Comparison of ENCODE assay signal across 22 cellular contexts in the genomic region with DNA sequence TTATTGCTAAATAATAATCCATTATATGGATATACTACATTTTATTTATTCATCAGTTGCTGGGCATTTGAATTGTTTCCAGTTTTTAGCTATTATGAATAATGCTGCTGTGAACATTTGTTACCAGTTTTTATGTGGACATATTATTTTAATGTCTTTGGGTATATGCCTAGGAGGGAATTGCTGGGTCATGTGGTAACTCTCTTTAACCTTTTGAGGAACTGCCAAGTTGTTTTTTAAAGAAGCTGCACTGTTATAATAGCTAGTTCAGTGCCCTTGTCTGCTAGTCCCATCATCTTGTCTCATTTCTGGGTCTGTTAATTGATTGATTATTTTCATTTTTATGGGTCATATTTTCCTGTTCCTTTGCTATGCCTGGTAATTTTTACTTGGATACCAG. TPM values are rescaled to one million over a fixed set of nuclear protein-coding genes. Genes with fewer than 3 reads are reported as not detected.
DNase-seq lines count a peak whose midpoint lies in the region; ATAC-seq and TF ChIP-seq lines count a peak whose summit lies in the region.
"Had no signal": no experiment of that assay in that cellular context is flagged by ENCODE, and none has a peak within 500 bp of the region (broad histone marks: within the 10 kb centered on the region; RNA-seq: fewer than 3 reads in every experiment).

No MANE protein-coding gene starts in this region.

- TF ChIP-seq CTCF in AG10803 (conservative IDR thresholded peaks at IDR 0.05; ENCODE audit: low read length) (no peak), KMS-11 (conservative IDR thresholded peaks at IDR 0.05; ENCODE audit: low read depth, low read length) (no peak), right lobe of liver (IDR thresholded peaks at IDR 0.05) (no peak), ascending aorta (IDR thresholded peaks at IDR 0.05) (no peak)

- peak overlapping the region; percentile 59 for H3K4me2 ChIP-seq in KMS-11

- H3K27ac ChIP-seq in KMS-11 = peak overlapping the region; percentile 11; the same call in 1 of the 2 replicates
- H3K27ac ChIP-seq in right lobe of liver = peak overlapping the region in 2 of 3 donors; percentile 14 to 15
- H3K27ac ChIP-seq in ascending aorta = no peak overlapping the region
- H3K27ac ChIP-seq: adrenal gland, cardiac muscle cell, gastroesophageal sphincter had no signal

- H3K9ac ChIP-seq in KMS-11 = no peak overlapping the region

- H3K27me3 ChIP-seq in KMS-11 (ENCODE audit: insufficient read depth, low read depth) (no peaks in the 10 kb centered on the region), right lobe of liver (no peaks in the 10 kb centered on the region), ascending aorta (no peaks in the 10 kb centered on the region)
- H3K27me3 ChIP-seq: adrenal gland, cardiac muscle cell, gastroesophageal sphincter, spleen had no signal

- peaks cover 99% of the 10 kb centered on the region for H3K4me1 ChIP-seq in KMS-11 (ENCODE audit: low read depth, poor library complexity, severe bottlenecking)
- H3K4me1 ChIP-seq in right lobe of liver = peaks cover 0 to 59% (median 24%) of the 10 kb centered on the region in 4 donors
- H3K4me1 ChIP-seq in ascending aorta = peaks cover 12 to 60% of the 10 kb centered on the region in 2 donors

- no peak overlapping the region for H2AFZ ChIP-seq in KMS-11 (ENCODE audit: low read depth)

- intact Hi-C loops in right lobe of liver (cut with DNase I) = no loop called here
- intact Hi-C loops in ascending aorta (cut with DNase I) = loop anchor here (5.0 kb wide), 1 partner anchor 35 kb away; no protein-coding TSS in a partner anchor

- peak; percentile 44 for DNase-seq in AG10803 (ENCODE audit: low read depth)
- DNase-seq in OCI-M1 (lab: John Stamatoyannopoulos, UW) = peak; percentile 64
- DNase-seq in right lobe of liver = no peak
- DNase-seq in NK-92 (lab: John Stamatoyannopoulos, UW; ENCODE audit: unreplicated experiment) = no peak
- DNase-seq in NCI-H446 treated with DMSO at 0.1 percent for 48 hours (lab: John Stamatoyannopoulos, UW) = no peak
- no peak for DNase-seq in ascending aorta (ENCODE audit: low spot score in 2 of 2)
- DNase-seq in GM19240 (ENCODE audit: insufficient read length, low spot score) = no peak
- DNase-seq: activated CD4-positive, alpha-beta T cell treated with anti-CD3 and anti-CD28 coated beads for 48 hours; activated effector memory CD4-positive, alpha-beta T cell treated with anti-CD3 and anti-CD28 coated beads, Interleukin-2, amount 50 U/mL, for 16 hours; adrenal gland; CD8-positive, alpha-beta memory T cell; dermis blood vessel endothelial cell; kidney glomerular epithelial cell; NCI-H1105 treated with DMSO at 0.1 percent for 48 hours; NCI-H2107; NCI-H526; spleen had no signal

- peak; percentile 33 to 59 (median 44) for ATAC-seq in right lobe of liver
- ATAC-seq: gastroesophageal sphincter, Panc1, SK-N-SH treated with all-trans-retinoic acid at 6 μM for 48 hours had no signal

- H3K9me3 ChIP-seq in right lobe of liver (no peaks in the 10 kb centered on the region), ascending aorta (peaks cover 0 to 8% of the 10 kb centered on the region in 2 donors)

- TF ChIP-seq POLR2A in right lobe of liver (IDR thresholded peaks at IDR 0.05) = no peak

- H3K4me3 ChIP-seq in AG10803 (ENCODE audit: low read length) (no peak overlapping the region), KMS-11 (IDR thresholded peaks at IDR 0.05; ENCODE audit: insufficient read depth, low read depth, low read length) (no peak overlapping the region), right lobe of liver (no peak overlapping the region), ascending aorta (no peak overlapping the region)
- H3K4me3 ChIP-seq: adrenal gland, cardiac muscle cell, gastroesophageal sphincter, spleen had no signal

- H3K36me3 ChIP-seq in KMS-11 (ENCODE audit: insufficient read depth) (no peaks in the 10 kb centered on the region), right lobe of liver (no peaks in the 10 kb centered on the region), ascending aorta (no peaks in the 10 kb centered on the region)
- H3K36me3 ChIP-seq: adrenal gland, cardiac muscle cell, gastroesophageal sphincter had no signal

- H4K20me1 ChIP-seq in KMS-11 (ENCODE audit: insufficient read depth) = peaks cover 32% of the 10 kb centered on the region

- H3K79me2 ChIP-seq in KMS-11 (ENCODE audit: insufficient read depth, low read depth) = peaks cover 100% of the 10 kb centered on the region

RNA-seq across cellular contexts. Expression of a gene that starts 56.3 kb away (rescaled TPM):
- total RNA-seq in right lobe of liver (10 to 100 TPM; 18.1 to 45.2 (median 23.8) TPM), ascending aorta (91.5 TPM)

Comparison
In these comparisons a context has a peak if more than half of its experiments do, and no peak if none do; other contexts are left out.
1. DNase-seq: peak in AG10803 (single experiment) and OCI-M1 (single experiment); none in right lobe of liver (0 of 3), NK-92 (single experiment), NCI-H446 treated with DMSO at 0.1 percent for 48 hours (single experiment), ascending aorta (0 of 2) and GM19240 (single experiment).
2. H3K27ac ChIP-seq: peak in KMS-11 (single experiment) and right lobe of liver (2 of 3); none in ascending aorta (0 of 2).